In the genomic region with DNA sequence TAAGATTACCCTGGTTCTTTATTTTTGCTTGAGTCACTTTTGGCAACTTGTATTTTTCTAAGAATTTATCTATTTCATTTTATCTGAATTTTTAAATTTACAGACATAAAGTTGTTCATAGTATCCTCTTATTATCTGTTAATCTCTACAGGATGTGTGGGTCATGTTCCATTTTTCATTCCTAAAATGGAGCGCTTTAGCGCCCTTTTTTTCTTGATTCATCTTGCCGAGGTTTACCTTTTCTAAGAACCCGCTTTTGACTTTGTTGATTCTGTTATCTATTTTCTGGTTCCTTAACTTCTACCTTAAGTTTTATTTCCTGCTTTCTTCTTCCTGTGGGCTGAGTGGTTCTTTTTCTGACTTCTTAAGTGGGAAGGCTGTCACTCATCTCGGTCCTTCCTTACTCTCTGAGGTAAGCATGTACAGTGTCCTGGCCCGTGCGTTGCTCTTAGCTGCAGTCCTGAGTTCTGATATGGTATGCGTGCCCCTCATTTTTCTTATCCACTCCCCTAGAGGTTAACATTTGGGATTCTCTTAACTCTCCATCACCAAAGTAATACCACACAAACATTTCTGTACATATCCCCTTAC, we compare ENCODE assay signal across 27 cellular contexts.
DNase-seq lines count a peak whose midpoint lies in the region; ATAC-seq and TF ChIP-seq lines count a peak whose summit lies in the region.
"Had no signal": no experiment of that assay in that cellular context is flagged by ENCODE, and none has a peak within 500 bp of the region (broad histone marks: within the 10 kb centered on the region; RNA-seq: fewer than 3 reads in every experiment).

No MANE protein-coding gene starts in this region.

- no peaks in the 10 kb centered on the region for H3K9me3 ChIP-seq in SK-N-SH
- no peaks in the 10 kb centered on the region for H3K9me3 ChIP-seq in CD4-positive, alpha-beta memory T cell (ENCODE audit: control insufficient read depth in 1 of 2, low read length in 2 of 2)
- H3K9me3 ChIP-seq in mesenchymal stem cell (ENCODE audit: control insufficient read depth, low read length) = peaks cover 9% of the 10 kb centered on the region
- H3K9me3 ChIP-seq: esophagus squamous epithelium, thyroid gland had no signal

- no peaks in the 10 kb centered on the region for H4K20me1 ChIP-seq in SK-N-SH (ENCODE audit: insufficient read depth)

- no peaks in the 10 kb centered on the region for H3K9me2 ChIP-seq in SK-N-SH

- no peak overlapping the region for H3K23ac ChIP-seq in mesenchymal stem cell (ENCODE audit: low read length in 2 of 2)

- no peak for TF ChIP-seq EP300 in SK-N-SH (IDR thresholded peaks at IDR 0.05; ENCODE audit: borderline replicate concordance in 1 of 2, low read depth in 1 of 2, low read length in 1 of 2)

- TF ChIP-seq RAD21 in SK-N-SH (IDR thresholded peaks at IDR 0.05; ENCODE audit: low read length) = no peak

- H3K4ac ChIP-seq in mesenchymal stem cell (ENCODE audit: low read depth in 1 of 2, low read length in 2 of 2) = no peak overlapping the region

- intact Hi-C loops in CD4-positive, alpha-beta memory T cell (cut with micrococcal nuclease) = no loop called here

- POLR2A ChIA-PET in SK-N-SH (lab: Yijun Ruan, JAX) = no interaction called here
- POLR2A ChIA-PET in CD4-positive, alpha-beta memory T cell (lab: Charles Lee; ENCODE audit: partially characterized antibody) = no interaction called here
- POLR2A ChIA-PET in activated naive CD8-positive, alpha-beta T cell treated with anti-CD3 and anti-CD28 coated beads, Interleukin-2, amount 10 ng/mL, durations not matched to agents 7 days and 5 days (lab: Charles Lee) = interaction anchor here (0.6 kb wide), 1 partner anchor 1803 kb away, joined by 3 read pairs; a partner anchor contains a TSS

- peaks cover 0 to 22% (median 10%) of the 10 kb centered on the region in 8 donors for H3K9me3 Mint-ChIP-seq in CD4-positive, alpha-beta memory T cell
- H3K9me3 Mint-ChIP-seq in activated naive CD8-positive, alpha-beta T cell treated with anti-CD3 and anti-CD28 coated beads, Interleukin-2, amount 10 ng/mL, durations not matched to agents 7 days and 5 days = peaks cover 17% of the 10 kb centered on the region
- H3K9me3 Mint-ChIP-seq: immature natural killer cell, memory B cell had no signal

- H3K27ac Mint-ChIP-seq in CD4-positive, alpha-beta memory T cell = peak overlapping the region in 6 of 7 donors; percentile 12 to 79 (median 53)
- peak overlapping the region; percentile 53 for H3K27ac Mint-ChIP-seq in activated naive CD8-positive, alpha-beta T cell treated with anti-CD3 and anti-CD28 coated beads, Interleukin-2, amount 10 ng/mL, durations not matched to agents 7 days and 5 days
- H3K27ac Mint-ChIP-seq: immature natural killer cell, memory B cell had no signal

- no peak overlapping the region for H3K14ac ChIP-seq in mesenchymal stem cell (ENCODE audit: low read length in 2 of 2)

- no peak for TF ChIP-seq CTCF in SK-N-SH (IDR thresholded peaks at IDR 0.05)

- H3F3A ChIP-seq in SK-N-SH (replicated peaks; ENCODE audit: insufficient read depth) = no peaks in the 10 kb centered on the region

- no peak overlapping the region for H3K18ac ChIP-seq in mesenchymal stem cell (ENCODE audit: low read depth in 1 of 2, low read length in 2 of 2)

- H2AK5ac ChIP-seq in mesenchymal stem cell (ENCODE audit: low read length, severe bottlenecking) = no peak overlapping the region

- WGBS in SK-N-SH (ENCODE audit: low lambda C conversion rate) = 88% methylated on average over 8 of the region's 8 CpGs
- 88% methylated on average over 7 of the region's 8 CpGs for WGBS in mesenchymal stem cell

- peaks cover 8 to 17% (median 15%) of the 10 kb centered on the region in 4 donors for H3K4me1 Mint-ChIP-seq in CD4-positive, alpha-beta memory T cell
- peaks cover 17% of the 10 kb centered on the region for H3K4me1 Mint-ChIP-seq in activated naive CD8-positive, alpha-beta T cell treated with anti-CD3 and anti-CD28 coated beads, Interleukin-2, amount 10 ng/mL, durations not matched to agents 7 days and 5 days
- H3K4me1 Mint-ChIP-seq: immature natural killer cell had no signal

- H3K79me1 ChIP-seq in mesenchymal stem cell (replicated peaks; ENCODE audit: low read length, poor library complexity, severe bottlenecking) = no peaks in the 10 kb centered on the region

- no peak overlapping the region for H3K4me2 ChIP-seq in SK-N-SH
- no peak overlapping the region for H3K4me2 ChIP-seq in mesenchymal stem cell (ENCODE audit: low read length, poor library complexity, severe bottlenecking)
- H3K4me2 ChIP-seq: hepatocyte had no signal

- no peak overlapping the region for H2BK120ac ChIP-seq in mesenchymal stem cell (ENCODE audit: low read depth, low read length)

- no peak overlapping the region for H2BK12ac ChIP-seq in mesenchymal stem cell (ENCODE audit: low read length in 2 of 2)

- H3K4me3 ChIP-seq in SK-N-SH (ENCODE audit: low read depth in 2 of 2, low read length in 1 of 2) (no peak overlapping the region), mesenchymal stem cell (ENCODE audit: insufficient read depth in 1 of 2, low read depth in 1 of 2, low read length in 2 of 2) (no peak overlapping the region)
- H3K4me3 ChIP-seq in CD4-positive, alpha-beta memory T cell (ENCODE audit: low read length in 2 of 2) = no peak overlapping the region
- H3K4me3 ChIP-seq: cardiac muscle cell, esophagus squamous epithelium, hepatocyte, SK-N-MC, thyroid gland had no signal

- H3K36me3 ChIP-seq in SK-N-SH (replicated peaks in 1 of 2; ENCODE audit: control insufficient read depth in 1 of 2, insufficient read depth in 2 of 2, low read length in 1 of 2) (no peaks in the 10 kb centered on the region), mesenchymal stem cell (ENCODE audit: control insufficient read depth in 1 of 2, insufficient read depth in 2 of 2, low read depth in 1 of 2, low read length in 2 of 2) (no peaks in the 10 kb centered on the region)
- H3K36me3 ChIP-seq in CD4-positive, alpha-beta memory T cell (ENCODE audit: insufficient read depth, low read length) = no peaks in the 10 kb centered on the region
- H3K36me3 ChIP-seq: cardiac muscle cell, esophagus squamous epithelium, thyroid gland had no signal

- CTCF ChIA-PET in SK-N-SH (lab: Yijun Ruan, JAX) = no interaction called here
- CTCF ChIA-PET in CD4-positive, alpha-beta memory T cell (lab: Charles Lee; ENCODE audit: partially characterized antibody) = no interaction called here

- H3K9ac ChIP-seq in SK-N-SH = no peak overlapping the region
- no peak overlapping the region for H3K9ac ChIP-seq in mesenchymal stem cell (ENCODE audit: low read length)

- no peak overlapping the region for H2BK5ac ChIP-seq in mesenchymal stem cell (ENCODE audit: low read depth, low read length, poor library complexity, severe bottlenecking)

- DNase-seq in SK-N-SH = no peak
- DNase-seq in CD4-positive, alpha-beta memory T cell = peak in 4 of 5 donors; percentile 16 to 25 (median 22)
- DNase-seq in activated CD4-positive, alpha-beta T cell treated with anti-CD3 and anti-CD28 coated beads, Interleukin-2, amount 50 U/mL, for 48 hours = peak; percentile 6 to 16
- no peak for DNase-seq in activated naive CD8-positive, alpha-beta T cell treated with anti-CD3 and anti-CD28 coated beads, Interleukin-2, amount 10 ng/mL, durations not matched to agents 7 days and 5 days
- no peak for DNase-seq in mesenchymal stem cell
- DNase-seq in HuH-7.5 (ENCODE audit: low spot score) = no peak
- DNase-seq in SHP77 (lab: John Stamatoyannopoulos, UW) = no peak
- DNase-seq: activated effector memory CD4-positive, alpha-beta T cell treated with anti-CD3 and anti-CD28 coated beads, Interleukin-2, amount 50 U/mL, for 16 hours; aorta; cortex of kidney; DMS153; esophagus squamous epithelium; immature natural killer cell; NCI-H1105 treated with DMSO at 0.1 percent for 48 hours; NCI-H2029 treated with DMSO at 0.1 percent for 48 hours; NCI-H2227 treated with DMSO at 0.1 percent for 48 hours; occipital lobe; small intestine; T-helper 9 cell; thyroid gland had no signal

- peak overlapping the region; percentile 27 to 75 (median 63) for H3K4me3 Mint-ChIP-seq in CD4-positive, alpha-beta memory T cell
- H3K4me3 Mint-ChIP-seq in activated naive CD8-positive, alpha-beta T cell treated with anti-CD3 and anti-CD28 coated beads, Interleukin-2, amount 10 ng/mL, durations not matched to agents 7 days and 5 days = peak overlapping the region; percentile 33
- H3K4me3 Mint-ChIP-seq: immature natural killer cell, memory B cell had no signal

- H2AFZ ChIP-seq in SK-N-SH (ENCODE audit: low read depth) (0 out of 2 replicates have a peak overlapping the region, but pooled peaks have one; percentile 45), mesenchymal stem cell (ENCODE audit: low read depth, low read length) (no peak overlapping the region)
- H2AFZ ChIP-seq: hepatocyte had no signal

- H3K36me3 Mint-ChIP-seq in CD4-positive, alpha-beta memory T cell = peaks cover 0 to 7% of the 10 kb centered on the region in 2 donors
- H3K36me3 Mint-ChIP-seq in activated naive CD8-positive, alpha-beta T cell treated with anti-CD3 and anti-CD28 coated beads, Interleukin-2, amount 10 ng/mL, durations not matched to agents 7 days and 5 days = peaks cover 31% of the 10 kb centered on the region
- H3K36me3 Mint-ChIP-seq: immature natural killer cell, memory B cell had no signal

- H3K4me1 ChIP-seq in SK-N-SH (ENCODE audit: control insufficient read depth in 1 of 2, insufficient read depth in 2 of 2, low read depth in 1 of 2, low read length in 1 of 2) (peaks cover 0 to 5% of the 10 kb centered on the region in 2 experiments; a peak in 1 of 4 replicates), mesenchymal stem cell (ENCODE audit: control insufficient read depth, insufficient read depth, low read depth, low read length) (peaks cover 1% of the 10 kb centered on the region)
- peaks cover 15% of the 10 kb centered on the region for H3K4me1 ChIP-seq in CD4-positive, alpha-beta memory T cell (ENCODE audit: insufficient read depth, low read length)
- H3K4me1 ChIP-seq: esophagus squamous epithelium, thyroid gland had no signal

- peaks cover 3 to 5% of the 10 kb centered on the region in 2 donors for H3K27me3 Mint-ChIP-seq in CD4-positive, alpha-beta memory T cell
- H3K27me3 Mint-ChIP-seq in activated naive CD8-positive, alpha-beta T cell treated with anti-CD3 and anti-CD28 coated beads, Interleukin-2, amount 10 ng/mL, durations not matched to agents 7 days and 5 days = no peaks in the 10 kb centered on the region

- no peak overlapping the region for H4K91ac ChIP-seq in mesenchymal stem cell (ENCODE audit: low read length)

- H3K79me2 ChIP-seq in SK-N-SH (ENCODE audit: insufficient read depth) = no peaks in the 10 kb centered on the region
- H3K79me2 ChIP-seq: hepatocyte had no signal

- no peak overlapping the region for H4K8ac ChIP-seq in mesenchymal stem cell (ENCODE audit: low read length)

- H2BK15ac ChIP-seq in mesenchymal stem cell (ENCODE audit: low read depth, poor library complexity, severe bottlenecking) = no peak overlapping the region

- H3K27me3 ChIP-seq in SK-N-SH (ENCODE audit: insufficient read depth) = no peaks in the 10 kb centered on the region
- no peaks in the 10 kb centered on the region for H3K27me3 ChIP-seq in CD4-positive, alpha-beta memory T cell (ENCODE audit: insufficient read depth, low read length)
- no peaks in the 10 kb centered on the region for H3K27me3 ChIP-seq in mesenchymal stem cell (ENCODE audit: control insufficient read depth in 1 of 2, insufficient read depth in 1 of 2, low read length in 2 of 2)
- H3K27me3 ChIP-seq: esophagus squamous epithelium, hepatocyte, thyroid gland had no signal

- H3K27ac ChIP-seq in SK-N-SH (ENCODE audit: low read depth in 2 of 2, low read length in 1 of 2) = no peak overlapping the region
- H3K27ac ChIP-seq in CD4-positive, alpha-beta memory T cell (ENCODE audit: low read depth, low read length) = no peak overlapping the region
- no peak overlapping the region for H3K27ac ChIP-seq in mesenchymal stem cell (ENCODE audit: low read length, poor library complexity, severe bottlenecking)
- H3K27ac ChIP-seq: 22Rv1, cardiac muscle cell, esophagus squamous epithelium, SK-N-MC, thyroid gland had no signal

- ATAC-seq in SK-N-SH treated with all-trans-retinoic acid at 6 μM for 48 hours = no peak
- ATAC-seq in activated naive CD8-positive, alpha-beta T cell treated with anti-CD3 and anti-CD28 coated beads, Interleukin-2, amount 10 ng/mL, durations not matched to agents 7 days and 5 days (ENCODE audit: low read depth) = peak; percentile 87
- ATAC-seq: HCT116 had no signal

Comparison
In these comparisons a context has a peak if more than half of its experiments do, and no peak if none do; other contexts are left out.
1. DNase-seq: peak in CD4-positive, alpha-beta memory T cell (4 of 5) and activated CD4-positive, alpha-beta T cell treated with anti-CD3 and anti-CD28 coated beads, Interleukin-2, amount 50 U/mL, for 48 hours (2 of 2); none in SK-N-SH (single experiment), activated naive CD8-positive, alpha-beta T cell treated with anti-CD3 and anti-CD28 coated beads, Interleukin-2, amount 10 ng/mL, durations not matched to agents 7 days and 5 days (single experiment), mesenchymal stem cell (single experiment), HuH-7.5 (single experiment) and SHP77 (0 of 2).